1 cellular context compared by ENCODE assay signal in genomic region chr7:45034710-45035109, GRCh38. TPM values are rescaled to one million over a fixed set of nuclear protein-coding genes. Genes with fewer than 3 reads are reported as not detected.
"Had no signal": no experiment of that assay in that cellular context is flagged by ENCODE, and none has a peak within 500 bp of the region (broad histone marks: within the 10 kb centered on the region; RNA-seq: fewer than 3 reads in every experiment).

No MANE protein-coding gene starts in this region.

RNA-seq across cellular contexts. Expression of gene MYO1G, which starts 55.9 kb away (rescaled TPM):
- total RNA-seq: M059J had no signal
